1 cellular context compared by ENCODE assay signal in the genomic region with DNA sequence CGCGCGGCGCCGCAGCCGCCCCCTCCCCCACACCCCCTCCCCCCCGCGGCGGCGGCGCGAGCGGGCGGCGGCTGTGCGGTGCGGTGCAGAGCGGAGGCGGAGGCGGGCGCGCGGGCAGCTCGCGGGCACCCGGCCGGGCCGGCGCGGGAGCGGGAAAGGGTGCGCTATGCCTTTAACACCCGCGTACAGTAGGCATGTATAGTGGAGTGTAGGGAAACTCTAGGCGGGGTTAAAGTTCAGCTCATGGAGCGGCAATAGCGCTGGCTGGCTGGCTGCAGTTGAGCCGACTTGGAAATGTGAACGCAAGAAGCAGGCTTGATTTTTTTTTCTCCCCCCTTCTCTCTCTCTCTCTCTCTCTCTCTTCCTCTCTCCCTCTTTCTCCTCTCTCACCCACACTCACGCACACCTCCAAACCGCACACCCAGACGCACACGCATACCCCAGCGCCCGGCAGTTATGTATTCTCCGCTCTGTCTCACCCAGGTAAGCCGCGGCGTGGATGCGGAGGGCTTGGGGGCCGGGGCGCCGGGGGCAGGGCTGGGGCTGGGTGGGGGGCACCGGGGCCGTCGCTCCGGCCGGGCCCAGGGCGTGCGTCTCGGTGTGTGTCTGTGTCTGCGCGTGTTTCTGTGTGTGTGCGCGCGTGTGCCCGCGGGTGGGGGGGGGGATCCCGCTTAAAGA.
TF ChIP-seq lines count a peak whose summit lies in the region.

Gene NFIA (plus strand): TSS at position 226 of the 678 bp plus-strand sequence.

TF ChIP-seq in HEK293, 187 proteins besides CTCF, POLR2A, EP300 and RAD21 (continued from another document and continues in another):
- TF ChIP-seq PRDM4 (tag by site-specific recombination; IDR thresholded peaks at IDR 0.05) (peak; percentile 42; the same call in 1 of the 2 replicates), ZNF292 (tag by site-specific recombination; IDR thresholded peaks at IDR 0.05; ENCODE audit: borderline replicate concordance, low read depth) (no peak), SCRT1 (tag by site-specific recombination; IDR thresholded peaks at IDR 0.05; ENCODE audit: borderline replicate concordance) (no peak), ZBTB8A (tag by site-specific recombination; IDR thresholded peaks at IDR 0.05) (peak; percentile 73), ZFP69B (tag by site-specific recombination; IDR thresholded peaks at IDR 0.05) (peak; percentile 54; the same call in 1 of the 2 replicates), ZNF114 (tag by site-specific recombination; IDR thresholded peaks at IDR 0.05) (no peak), HOXC10 (CRISPR knock-in tag; IDR thresholded peaks at IDR 0.05) (no peak), ATF2 (tag by site-specific recombination; IDR thresholded peaks at IDR 0.05; ENCODE audit: low read depth) (no peak), ZNF660 (tag by site-specific recombination; IDR thresholded peaks at IDR 0.05) (no peak), ZNF23 (tag by site-specific recombination; IDR thresholded peaks at IDR 0.05; ENCODE audit: borderline replicate concordance) (no peak), ZNF580 (tag by site-specific recombination; IDR thresholded peaks at IDR 0.05) (peak; percentile 78), ZNF48 (tag by site-specific recombination; IDR thresholded peaks at IDR 0.05) (no peak), ZNF571 (tag by site-specific recombination; IDR thresholded peaks at IDR 0.05) (no peak), ZNF558 (tag by site-specific recombination; IDR thresholded peaks at IDR 0.05) (0 out of 2 replicates have a peak, but pooled peaks have one; percentile 15), ZNF626 (tag by site-specific recombination; IDR thresholded peaks at IDR 0.05) (no peak), ZNF37A (tag by site-specific recombination; IDR thresholded peaks at IDR 0.05) (no peak), ZNF324 (tag by site-specific recombination; IDR thresholded peaks at IDR 0.05) (peak; percentile 26; the same call in 1 of the 2 replicates), RBAK (tag by site-specific recombination; IDR thresholded peaks at IDR 0.05) (no peak), BCL11A (tag by site-specific recombination; IDR thresholded peaks at IDR 0.05; ENCODE audit: low read depth) (peak; percentile 67; the same call in 1 of the 2 replicates), TRIM28 (IDR thresholded peaks at IDR 0.05; ENCODE audit: borderline replicate concordance, low read length) (no peak), PRDM2 (tag by site-specific recombination; IDR thresholded peaks at IDR 0.05; ENCODE audit: borderline replicate concordance) (no peak), OVOL3 (tag by site-specific recombination; IDR thresholded peaks at IDR 0.05) (0 out of 2 replicates have a peak, but pooled peaks have one; percentile 25), ZNF561 (tag by site-specific recombination; IDR thresholded peaks at IDR 0.05; ENCODE audit: borderline replicate concordance) (no peak; the same call in 1 of the 2 replicates), ZNF76 (tag by site-specific recombination; IDR thresholded peaks at IDR 0.05; ENCODE audit: borderline replicate concordance, low read depth) (peak; percentile 84), ZNF426 (tag by site-specific recombination; IDR thresholded peaks at IDR 0.05) (no peak), ZSCAN16 (tag by site-specific recombination; IDR thresholded peaks at IDR 0.05) (0 out of 2 replicates have a peak, but pooled peaks have one; percentile 38), ZNF629 (tag by site-specific recombination; IDR thresholded peaks at IDR 0.05) (peak; percentile 29; the same call in 1 of the 2 replicates), ZNF394 (tag by site-specific recombination; IDR thresholded peaks at IDR 0.05; ENCODE audit: borderline replicate concordance) (no peak), KLF10 (tag by site-specific recombination; IDR thresholded peaks at IDR 0.05) (no peak), ZNF148 (tag by site-specific recombination; IDR thresholded peaks at IDR 0.05; ENCODE audit: borderline replicate concordance) (no peak), ZNF776 (tag by site-specific recombination; IDR thresholded peaks at IDR 0.05; ENCODE audit: borderline replicate concordance) (no peak), ZNF555 (tag by site-specific recombination; conservative IDR thresholded peaks at IDR 0.05) (no peak), PRDM1 (tag by site-specific recombination; IDR thresholded peaks at IDR 0.05) (peak; percentile 94)
- TF ChIP-seq, protein P1, sequence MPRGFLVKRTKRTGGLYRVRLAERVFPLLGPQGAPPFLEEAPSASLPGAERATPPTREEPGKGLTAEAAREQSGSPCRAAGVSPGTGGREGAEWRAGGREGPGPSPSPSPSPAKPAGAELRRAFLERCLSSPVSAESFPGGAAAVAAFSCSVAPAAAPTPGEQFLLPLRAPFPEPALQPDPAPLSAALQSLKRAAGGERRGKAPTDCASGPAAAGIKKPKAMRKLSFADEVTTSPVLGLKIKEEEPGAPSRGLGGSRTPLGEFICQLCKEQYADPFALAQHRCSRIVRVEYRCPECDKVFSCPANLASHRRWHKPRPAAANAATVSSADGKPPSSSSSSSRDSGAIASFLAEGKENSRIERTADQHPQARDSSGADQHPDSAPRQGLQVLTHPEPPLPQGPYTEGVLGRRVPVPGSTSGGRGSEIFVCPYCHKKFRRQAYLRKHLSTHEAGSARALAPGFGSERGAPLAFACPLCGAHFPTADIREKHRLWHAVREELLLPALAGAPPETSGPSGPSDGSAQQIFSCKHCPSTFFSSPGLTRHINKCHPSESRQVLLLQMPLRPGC (tag by site-specific recombination; IDR thresholded peaks at IDR 0.05), result 0 out of 2 replicates have a peak, but pooled peaks have one; percentile 52
- TF ChIP-seq, protein P2, sequence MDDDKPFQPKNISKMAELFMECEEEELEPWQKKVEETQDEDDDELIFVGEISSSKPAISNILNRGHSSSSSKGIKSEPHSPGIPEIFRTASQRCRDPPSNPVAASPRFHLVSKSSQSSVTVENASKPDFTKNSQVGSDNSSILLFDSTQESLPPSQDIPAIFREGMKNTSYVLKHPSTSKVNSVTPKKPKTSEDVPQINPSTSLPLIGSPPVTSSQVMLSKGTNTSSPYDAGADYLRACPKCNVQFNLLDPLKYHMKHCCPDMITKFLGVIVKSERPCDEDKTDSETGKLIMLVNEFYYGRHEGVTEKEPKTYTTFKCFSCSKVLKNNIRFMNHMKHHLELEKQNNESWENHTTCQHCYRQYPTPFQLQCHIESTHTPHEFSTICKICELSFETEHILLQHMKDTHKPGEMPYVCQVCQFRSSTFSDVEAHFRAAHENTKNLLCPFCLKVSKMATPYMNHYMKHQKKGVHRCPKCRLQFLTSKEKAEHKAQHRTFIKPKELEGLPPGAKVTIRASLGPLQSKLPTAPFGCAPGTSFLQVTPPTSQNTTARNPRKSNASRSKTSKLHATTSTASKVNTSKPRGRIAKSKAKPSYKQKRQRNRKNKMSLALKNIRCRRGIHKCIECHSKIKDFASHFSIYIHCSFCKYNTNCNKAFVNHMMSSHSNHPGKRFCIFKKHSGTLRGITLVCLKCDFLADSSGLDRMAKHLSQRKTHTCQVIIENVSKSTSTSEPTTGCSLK (tag by site-specific recombination; IDR thresholded peaks at IDR 0.05), result no peak
- TF ChIP-seq, protein P3, sequence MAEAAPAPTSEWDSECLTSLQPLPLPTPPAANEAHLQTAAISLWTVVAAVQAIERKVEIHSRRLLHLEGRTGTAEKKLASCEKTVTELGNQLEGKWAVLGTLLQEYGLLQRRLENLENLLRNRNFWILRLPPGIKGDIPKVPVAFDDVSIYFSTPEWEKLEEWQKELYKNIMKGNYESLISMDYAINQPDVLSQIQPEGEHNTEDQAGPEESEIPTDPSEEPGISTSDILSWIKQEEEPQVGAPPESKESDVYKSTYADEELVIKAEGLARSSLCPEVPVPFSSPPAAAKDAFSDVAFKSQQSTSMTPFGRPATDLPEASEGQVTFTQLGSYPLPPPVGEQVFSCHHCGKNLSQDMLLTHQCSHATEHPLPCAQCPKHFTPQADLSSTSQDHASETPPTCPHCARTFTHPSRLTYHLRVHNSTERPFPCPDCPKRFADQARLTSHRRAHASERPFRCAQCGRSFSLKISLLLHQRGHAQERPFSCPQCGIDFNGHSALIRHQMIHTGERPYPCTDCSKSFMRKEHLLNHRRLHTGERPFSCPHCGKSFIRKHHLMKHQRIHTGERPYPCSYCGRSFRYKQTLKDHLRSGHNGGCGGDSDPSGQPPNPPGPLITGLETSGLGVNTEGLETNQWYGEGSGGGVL (tag by site-specific recombination; IDR thresholded peaks at IDR 0.05), result peak; percentile 74
